In the genomic region with DNA sequence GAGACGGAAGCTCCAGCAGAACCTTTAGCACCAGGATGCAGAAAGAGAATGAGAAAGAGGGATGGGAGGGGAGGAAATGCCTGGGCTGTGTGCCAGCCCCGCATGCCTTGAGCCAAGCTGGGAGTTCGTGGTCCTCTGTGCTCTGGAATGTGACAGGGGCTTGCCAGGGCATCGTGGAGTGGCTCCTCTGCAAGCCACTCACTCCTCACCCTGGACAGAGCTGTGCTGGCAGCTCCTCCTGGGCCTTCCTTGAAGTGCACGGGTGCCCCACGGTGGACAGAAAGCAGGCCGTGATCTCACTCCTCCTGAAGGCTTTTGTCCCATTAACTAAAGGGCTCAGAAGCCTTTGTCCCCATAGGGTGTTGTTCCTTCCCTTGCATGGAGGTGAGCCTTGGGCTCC, we compare ENCODE assay signal across 7 cellular contexts. TPM values are rescaled to one million over a fixed set of nuclear protein-coding genes. Genes with fewer than 3 reads are reported as not detected.
A peak's percentile ranks its signal among the peaks of the same experiment; 100 is the strongest.
DNase-seq lines count a peak whose midpoint lies in the region; TF ChIP-seq lines count a peak whose summit lies in the region.

No MANE protein-coding gene starts in this region.

- H3K27ac ChIP-seq in endodermal cell (ENCODE audit: low read depth, low read length) = no peak overlapping the region

- no peaks in the 10 kb centered on the region for H3K27me3 ChIP-seq in endodermal cell (ENCODE audit: control insufficient read depth, insufficient read depth, low read length, poor library complexity, severe bottlenecking)

- 38 to 59% methylated on average over 3 to 7 of the region's 7 CpGs for WGBS in endodermal cell (ENCODE audit: insufficient coverage in 1 of 2, insufficient read length in 1 of 2), 2 experiments

- H3K36me3 ChIP-seq in endodermal cell (ENCODE audit: control insufficient read depth, insufficient read depth, low read length) = no peaks in the 10 kb centered on the region

- TF ChIP-seq CTCF in GM12873 (IDR thresholded peaks at IDR 0.05; ENCODE audit: insufficient read depth, low read depth, low read length, missing control alignments) = peak; percentile 38
- peak; percentile 70 for TF ChIP-seq CTCF in endodermal cell (conservative IDR thresholded peaks at IDR 0.05)

- no peaks in the 10 kb centered on the region for H3K4me1 ChIP-seq in endodermal cell (ENCODE audit: control insufficient read depth, insufficient read depth, low read length)

- H3K4me3 ChIP-seq in endodermal cell (ENCODE audit: low read length) = no peak overlapping the region

- H3K27me3 Mint-ChIP-seq in endodermal cell (ENCODE audit: insufficient read depth) = peaks cover 2% of the 10 kb centered on the region
- peaks cover 23% of the 10 kb centered on the region for H3K27me3 Mint-ChIP-seq in activated T-helper 2 cell treated with anti-CD3 and anti-CD28 coated beads, Interferon-gamma antibody, Interleukin-2, Interleukin-4, amounts not matched to agents 10 μg/mL and 5 μg/mL and 100 μg/mL, durations not matched to agents 14 hours and 24 hours and 36 hours (ENCODE audit: low read depth)

- H3K9me3 ChIP-seq in endodermal cell (ENCODE audit: control insufficient read depth, low read length) = peaks cover 13% of the 10 kb centered on the region

- DNase-seq in NCI-H446 treated with DMSO at 0.1 percent for 48 hours (lab: John Stamatoyannopoulos, UW) (peak; percentile 23), endodermal cell (peak; percentile 78), middle frontal gyrus (ENCODE audit: extremely low spot score, low spot score) (peak; percentile 33), NCI-H1048 (lab: John Stamatoyannopoulos, UW) (no peak), GM19238 (ENCODE audit: insufficient read length, low spot score) (no peak)
- no peak for DNase-seq in activated T-helper 2 cell treated with anti-CD3 and anti-CD28 coated beads, Interferon-gamma antibody, Interleukin-2, Interleukin-4, amounts not matched to agents 10 μg/mL and 5 μg/mL and 100 μg/mL, durations not matched to agents 14 hours and 24 hours and 36 hours (ENCODE audit: low spot score)

- H3K9ac ChIP-seq in endodermal cell (ENCODE audit: extremely low read depth, low read length, poor library complexity, severe bottlenecking) = no peak overlapping the region

- peaks cover 3% of the 10 kb centered on the region for H3K36me3 Mint-ChIP-seq in endodermal cell (ENCODE audit: low read depth)
- H3K36me3 Mint-ChIP-seq in activated T-helper 2 cell treated with anti-CD3 and anti-CD28 coated beads, Interferon-gamma antibody, Interleukin-2, Interleukin-4, amounts not matched to agents 10 μg/mL and 5 μg/mL and 100 μg/mL, durations not matched to agents 14 hours and 24 hours and 36 hours (ENCODE audit: low read depth) = no peaks in the 10 kb centered on the region

- peaks cover 21% of the 10 kb centered on the region for H3K9me3 Mint-ChIP-seq in endodermal cell
- peaks cover 4% of the 10 kb centered on the region for H3K9me3 Mint-ChIP-seq in activated T-helper 2 cell treated with anti-CD3 and anti-CD28 coated beads, Interferon-gamma antibody, Interleukin-2, Interleukin-4, amounts not matched to agents 10 μg/mL and 5 μg/mL and 100 μg/mL, durations not matched to agents 14 hours and 24 hours and 36 hours

- intact Hi-C loops in activated T-helper 2 cell treated with anti-CD3 and anti-CD28 coated beads, Interferon-gamma antibody, Interleukin-2, Interleukin-4, amounts not matched to agents 10 μg/mL and 5 μg/mL and 100 μg/mL, durations not matched to agents 14 hours and 24 hours and 36 hours (cut with micrococcal nuclease) = no loop called here

- H3K27ac Mint-ChIP-seq in endodermal cell = no peak overlapping the region
- H3K27ac Mint-ChIP-seq in activated T-helper 2 cell treated with anti-CD3 and anti-CD28 coated beads, Interferon-gamma antibody, Interleukin-2, Interleukin-4, amounts not matched to agents 10 μg/mL and 5 μg/mL and 100 μg/mL, durations not matched to agents 14 hours and 24 hours and 36 hours = no peak overlapping the region

- peaks cover 8% of the 10 kb centered on the region for H3K4me1 Mint-ChIP-seq in endodermal cell
- no peaks in the 10 kb centered on the region for H3K4me1 Mint-ChIP-seq in activated T-helper 2 cell treated with anti-CD3 and anti-CD28 coated beads, Interferon-gamma antibody, Interleukin-2, Interleukin-4, amounts not matched to agents 10 μg/mL and 5 μg/mL and 100 μg/mL, durations not matched to agents 14 hours and 24 hours and 36 hours (ENCODE audit: low read depth)

- H3K4me3 Mint-ChIP-seq in endodermal cell = no peak overlapping the region
- no peak overlapping the region for H3K4me3 Mint-ChIP-seq in activated T-helper 2 cell treated with anti-CD3 and anti-CD28 coated beads, Interferon-gamma antibody, Interleukin-2, Interleukin-4, amounts not matched to agents 10 μg/mL and 5 μg/mL and 100 μg/mL, durations not matched to agents 14 hours and 24 hours and 36 hours (ENCODE audit: low read depth)

RNA-seq across cellular contexts. Expression of gene PRELP, which starts 34.8 kb away (rescaled TPM):
- 1 to 10 TPM in 1 of 2 donors, under 1 TPM in 1; 0.66 to 3.9 TPM for total RNA-seq in endodermal cell
- 3.9 TPM for polyA plus RNA-seq in endodermal cell (2013, experiment 1 of 2)
- polyA plus RNA-seq in endodermal cell (2013, experiment 2 of 2) = 3.7 TPM
- total RNA-seq in activated T-helper 2 cell treated with anti-CD3 and anti-CD28 coated beads, Interferon-gamma antibody, Interleukin-2, Interleukin-4, amounts not matched to agents 10 μg/mL and 5 μg/mL and 100 μg/mL, durations not matched to agents 14 hours and 24 hours and 36 hours = not detected in 2 replicates

RNA-seq across cellular contexts. Expression of gene OPTC, which starts 53.2 kb away (rescaled TPM):
- total RNA-seq in endodermal cell = under 1 TPM; 0.26 to 0.42 TPM
- polyA plus RNA-seq in endodermal cell (2013, experiment 1 of 2) = 0.53 TPM
- polyA plus RNA-seq in endodermal cell (2013, experiment 2 of 2) = 0.54 TPM
- not detected in 2 replicates for total RNA-seq in activated T-helper 2 cell treated with anti-CD3 and anti-CD28 coated beads, Interferon-gamma antibody, Interleukin-2, Interleukin-4, amounts not matched to agents 10 μg/mL and 5 μg/mL and 100 μg/mL, durations not matched to agents 14 hours and 24 hours and 36 hours

Comparison
In these comparisons a context has a peak if more than half of its experiments do, and no peak if none do; other contexts are left out.
1. DNase-seq: peak in NCI-H446 treated with DMSO at 0.1 percent for 48 hours (single experiment), endodermal cell (single experiment) and middle frontal gyrus (single experiment); none in activated T-helper 2 cell treated with anti-CD3 and anti-CD28 coated beads, Interferon-gamma antibody, Interleukin-2, Interleukin-4, amounts not matched to agents 10 μg/mL and 5 μg/mL and 100 μg/mL, durations not matched to agents 14 hours and 24 hours and 36 hours (single experiment), NCI-H1048 (single experiment) and GM19238 (single experiment).